In the genomic region with DNA sequence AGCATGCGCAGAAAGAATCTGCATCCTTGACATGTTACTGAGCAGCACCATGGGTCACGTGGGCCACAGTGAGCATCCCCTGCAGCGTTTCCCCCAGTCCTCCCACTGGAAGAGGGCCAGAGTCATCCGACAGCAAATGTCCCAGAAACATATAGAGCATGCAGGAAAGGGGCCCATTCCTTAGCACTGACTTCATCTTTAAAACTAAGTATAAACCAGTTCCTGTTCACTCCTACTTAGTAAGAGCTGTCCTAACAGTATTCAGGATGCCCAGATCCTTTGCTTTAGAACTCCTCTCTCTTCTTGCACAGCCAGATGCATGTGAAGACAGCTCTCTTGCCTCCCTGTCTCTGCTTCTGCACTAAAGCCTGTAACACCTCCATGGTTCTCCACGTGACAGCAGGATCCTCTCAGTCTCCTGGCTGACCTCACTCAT, we compare ENCODE assay signal across 14 cellular contexts.
DNase-seq lines count a peak whose midpoint lies in the region; ATAC-seq and TF ChIP-seq lines count a peak whose summit lies in the region.
"Had no signal": no experiment of that assay in that cellular context is flagged by ENCODE, and none has a peak within 500 bp of the region (broad histone marks: within the 10 kb centered on the region; RNA-seq: fewer than 3 reads in every experiment).

No MANE protein-coding gene starts in this region.

- no peaks in the 10 kb centered on the region for H3K27me3 ChIP-seq in AG04450 (ENCODE audit: control insufficient read depth, insufficient read depth, low read length)

- TF ChIP-seq CTCF in AG04450 (IDR thresholded peaks at IDR 0.05; ENCODE audit: low read depth, low read length) = no peak

- CTCF ChIA-PET in AG04450 (lab: Charles Lee) = interaction anchor here (1.3 to 2.1 kb wide), 2 partner anchors 12 to 80 kb away, joined by 4 to 11 read pairs; a partner anchor contains a TSS

- no peak for ATAC-seq in GM18870 (IDR thresholded peaks at IDR 0.05; ENCODE audit: unreplicated experiment)
- no peak for ATAC-seq in GM21737 (IDR thresholded peaks at IDR 0.05; ENCODE audit: unreplicated experiment)
- no peak for ATAC-seq in GM21447 (IDR thresholded peaks at IDR 0.05; ENCODE audit: unreplicated experiment)
- ATAC-seq: esophagus mucosa had no signal

- DNase-seq in AG04450 (ENCODE audit: low read depth, low spot score) (no peak), NCI-H226 (peak; percentile 80), dedifferentiated amniotic fluid mesenchymal stem cell (ENCODE audit: extremely low spot score) (peak; percentile 61), kidney glomerular epithelial cell (lab: John Stamatoyannopoulos, UW) (peak; percentile 15), nucleus accumbens (lab: John Stamatoyannopoulos, UW) (no peak)
- DNase-seq: activated B cell treated with CpG ODN at 0.5 μM for 24 hours; activated naive CD4-positive, alpha-beta T cell treated with anti-CD3 and anti-CD28 coated beads for 36 hours; cerebellar nuclear complex; MV-4-11; OCI-M1 had no signal

- H3K4me3 ChIP-seq in AG04450 (ENCODE audit: low read depth, low read length) = no peak overlapping the region

- H3K27ac ChIP-seq in AG04450 (ENCODE audit: low read depth, low read length) = peak overlapping the region; percentile 71

- POLR2A ChIA-PET in AG04450 (lab: Yijun Ruan, JAX) = interaction anchor here (1.2 to 1.8 kb wide), 2 partner anchors 8 to 37 kb away, joined by 3 to 4 read pairs; no protein-coding TSS in a partner anchor

- no peaks in the 10 kb centered on the region; the same call in 1 of the 2 replicates for H3K9me3 ChIP-seq in AG04450 (ENCODE audit: control insufficient read depth, insufficient read depth, low read length)

Comparison
In these comparisons a context has a peak if more than half of its experiments do, and no peak if none do; other contexts are left out.
1. DNase-seq: peak in NCI-H226 (single experiment), dedifferentiated amniotic fluid mesenchymal stem cell (single experiment) and kidney glomerular epithelial cell (single experiment); none in AG04450 (single experiment) and nucleus accumbens (0 of 56).